In the genomic region with DNA sequence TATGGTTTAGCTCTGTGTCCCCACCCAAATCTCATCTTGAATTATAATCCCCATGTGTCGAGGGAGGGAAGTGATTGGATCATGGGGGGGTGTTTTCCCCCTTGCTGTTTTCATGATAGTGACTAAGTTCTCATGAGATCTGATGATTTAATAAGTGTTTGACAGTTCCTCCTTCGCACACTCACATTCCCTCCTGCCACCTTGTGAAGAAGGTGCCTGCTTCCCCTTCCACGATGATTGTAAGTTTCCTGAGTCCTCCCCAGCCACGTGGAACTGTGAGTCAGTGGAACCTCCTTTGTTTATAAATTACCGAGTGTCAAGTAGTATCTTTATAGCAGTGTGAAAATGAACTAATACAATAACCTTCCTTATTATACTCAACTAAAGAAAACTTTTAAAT, we compare ENCODE assay signal across 15 cellular contexts. TPM values are rescaled to one million over a fixed set of nuclear protein-coding genes. Genes with fewer than 3 reads are reported as not detected.
DNase-seq lines count a peak whose midpoint lies in the region; TF ChIP-seq lines count a peak whose summit lies in the region.
"Had no signal": no experiment of that assay in that cellular context is flagged by ENCODE, and none has a peak within 500 bp of the region (broad histone marks: within the 10 kb centered on the region; RNA-seq: fewer than 3 reads in every experiment).

No MANE protein-coding gene starts in this region.

- 0 out of 2 replicates have a peak overlapping the region, but pooled peaks have one; percentile 23 for H3K27ac Mint-ChIP-seq in HFFc6

- peak; percentile 69 for DNase-seq in A172 (ENCODE audit: low spot score)
- no peak for DNase-seq in HFFc6
- DNase-seq in dermis blood vessel endothelial cell, result peak; percentile 40
- DNase-seq in kidney tubule cell (ENCODE audit: low spot score), result peak; percentile 36
- DNase-seq in activated CD4-positive, alpha-beta T cell treated with anti-CD3 and anti-CD28 coated beads, Interleukin-2, amount 50 U/mL, for 4 hours, result no peak
- DNase-seq in activated CD4-positive, alpha-beta T cell treated with anti-CD3 and anti-CD28 coated beads for 4 hours, result no peak
- no peak for DNase-seq in GOT3 (lab: John Stamatoyannopoulos, UW)
- no peak for DNase-seq in HuH-7.5 (ENCODE audit: low spot score)
- DNase-seq: DMS 273 treated with DMSO at 0.1 percent for 48 hours; NCI-H1436; NCI-H2029; NCI-H2171 treated with DMSO at 0.1 percent for 48 hours; NCI-H446 treated with DMSO at 0.1 percent for 48 hours; NK-92 treated with Interleukin-12 subunit alpha and Interleukin-12 subunit beta, amount 100 ng/mL, for 24 hours; SJCRH30 had no signal

- no peaks in the 10 kb centered on the region for H3K27me3 Mint-ChIP-seq in HFFc6 (ENCODE audit: insufficient read depth)

- no peak overlapping the region for H3K4me3 Mint-ChIP-seq in HFFc6

- H3K36me3 Mint-ChIP-seq in HFFc6 (ENCODE audit: low read depth), result no peaks in the 10 kb centered on the region; the same call in 1 of the 2 replicates

- peaks cover 54% of the 10 kb centered on the region for H3K4me1 Mint-ChIP-seq in HFFc6 (ENCODE audit: low read depth)

- TF ChIP-seq CTCF in HFFc6 (IDR thresholded peaks at IDR 0.05), result no peak

- no peaks in the 10 kb centered on the region for H3K9me3 Mint-ChIP-seq in HFFc6

RNA-seq across cellular contexts. Expression of gene TEX10, which starts 24.3 kb away (rescaled TPM):
- 69.0 and 75.4 TPM in 2 replicates for total RNA-seq in A172 (2014; rRNA removed; shearing (Covaris generic))
- 10 to 100 TPM; 25.7 to 29.5 (median 25.9) TPM for total RNA-seq in HFFc6 (2021; fragmentation: NEBNext Ultra II Directional; extraction: Animal tissue kit (Norgen Biotek cat#: 25700))
- total RNA-seq in dermis blood vessel endothelial cell, result 26.5 and 28.1 TPM in 2 replicates

RNA-seq across cellular contexts. Expression of gene MSANTD3, which starts 49.9 kb away (rescaled TPM):
- total RNA-seq in A172 (2014; rRNA removed; shearing (Covaris generic)), result 239 and 265 TPM in 2 replicates
- total RNA-seq in HFFc6 (2021; fragmentation: NEBNext Ultra II Directional; extraction: Animal tissue kit (Norgen Biotek cat#: 25700)), result 10 to 100 TPM; 56.9 to 76.1 (median 71.2) TPM
- total RNA-seq in dermis blood vessel endothelial cell, result 53.4 and 57.3 TPM in 2 replicates

Comparison
In these comparisons a context has a peak if more than half of its experiments do, and no peak if none do; other contexts are left out.
1. DNase-seq: peak in A172 (single experiment), dermis blood vessel endothelial cell (single experiment) and kidney tubule cell (single experiment); none in HFFc6 (single experiment), activated CD4-positive, alpha-beta T cell treated with anti-CD3 and anti-CD28 coated beads, Interleukin-2, amount 50 U/mL, for 4 hours (0 of 2), activated CD4-positive, alpha-beta T cell treated with anti-CD3 and anti-CD28 coated beads for 4 hours (0 of 2), GOT3 (single experiment) and HuH-7.5 (single experiment).